25 cellular contexts compared by ENCODE assay signal in genomic region chr1:151570819-151571218, GRCh38.
DNase-seq lines count a peak whose midpoint lies in the region; ATAC-seq lines count a peak whose summit lies in the region.
"Had no signal": no experiment of that assay in that cellular context is flagged by ENCODE, and none has a peak within 500 bp of the region (broad histone marks: within the 10 kb centered on the region; RNA-seq: fewer than 3 reads in every experiment).

No MANE protein-coding gene starts in this region.

- DNase-seq in NCI-H1694 (lab: John Stamatoyannopoulos, UW) (peak; percentile 7), NCI-H1694 treated with DMSO at 0.1 percent for 48 hours (lab: John Stamatoyannopoulos, UW) (no peak), NCI-H1105 (lab: John Stamatoyannopoulos, UW) (peak; percentile 75), NCI-H69 (lab: John Stamatoyannopoulos, UW) (peak; percentile 97), epithelial cell of prostate (ENCODE audit: low read depth, low spot score) (no peak), amygdala (lab: John Stamatoyannopoulos, UW) (no peak)
- DNase-seq: 8988T; activated CD4-positive, alpha-beta T cell treated with anti-CD3 and anti-CD28 coated beads for 1 hour; activated CD8-positive, alpha-beta T cell treated with anti-CD3 and anti-CD28 coated beads, Interleukin-2, amount 10 ng/mL, durations not matched to agents 7 days and 5 days; activated effector memory CD4-positive, alpha-beta T cell treated with Interleukin-2 at 50 U/mL for 16 hours; activated naive CD8-positive, alpha-beta T cell treated with anti-CD3 and anti-CD28 coated beads for 36 hours; activated T-cell treated with anti-CD3 and anti-CD28 coated beads for 4 hours; CD4-positive, alpha-beta memory T cell; foreskin melanocyte; mesenchymal stem cell; NK-92 treated with Interleukin-12 subunit alpha and Interleukin-12 subunit beta, amount 100 ng/mL, for 24 hours; stimulated activated CD8-positive, alpha-beta memory T cell treated with anti-CD3 and anti-CD28 coated beads, Interleukin-4, amount 100 ng/mL, for 48 hours; T-helper 1 cell; transverse colon had no signal

- no peak for ATAC-seq in GM21515 (IDR thresholded peaks at IDR 0.05; ENCODE audit: unreplicated experiment)
- no peak for ATAC-seq in GM21381 (IDR thresholded peaks at IDR 0.05; ENCODE audit: unreplicated experiment)
- ATAC-seq: activated CD8-positive, alpha-beta T cell treated with anti-CD3 and anti-CD28 coated beads, Interleukin-2, amount 10 ng/mL, durations not matched to agents 7 days and 5 days; GM12878 had no signal

- peak overlapping the region; percentile 69 for H3K27ac ChIP-seq in epithelial cell of prostate
- H3K27ac ChIP-seq: KMS-11, neutrophil, prostate gland had no signal

Comparison
In these comparisons a context has a peak if more than half of its experiments do, and no peak if none do; other contexts are left out.
1. DNase-seq: peak in NCI-H1694 (single experiment), NCI-H1105 (single experiment) and NCI-H69 (single experiment); none in NCI-H1694 treated with DMSO at 0.1 percent for 48 hours (single experiment), epithelial cell of prostate (single experiment) and amygdala (0 of 56).